Comparison of ENCODE assay signal across 20 cellular contexts in genomic region chr16:89380681-89381080, GRCh38.
DNase-seq lines count a peak whose midpoint lies in the region; ATAC-seq and TF ChIP-seq lines count a peak whose summit lies in the region.
"Had no signal": no experiment of that assay in that cellular context is flagged by ENCODE, and none has a peak within 500 bp of the region (broad histone marks: within the 10 kb centered on the region; RNA-seq: fewer than 3 reads in every experiment).

No MANE protein-coding gene starts in this region.

- no peak overlapping the region for H2BK5ac ChIP-seq in trophoblast cell (ENCODE audit: low read depth, low read length, poor library complexity)

- H4K12ac ChIP-seq in trophoblast cell (ENCODE audit: low read depth, low read length) = no peak overlapping the region

- no peak overlapping the region for H2AFZ ChIP-seq in trophoblast cell (ENCODE audit: insufficient read depth, low read length, poor library complexity)

- H3K4ac ChIP-seq in trophoblast cell (ENCODE audit: low read depth, low read length) = peak overlapping the region; percentile 68

- H4K91ac ChIP-seq in trophoblast cell (ENCODE audit: low read depth, low read length) = no peak overlapping the region

- H3K9ac ChIP-seq in trophoblast cell (ENCODE audit: low read length) = no peak overlapping the region

- H2BK120ac ChIP-seq in trophoblast cell (ENCODE audit: insufficient read depth, low read length, poor library complexity) = no peak overlapping the region

- 72 to 75% methylated on average over 15 of the region's 15 CpGs for WGBS in esophagus, 2 donors
- WGBS in trophoblast cell (ENCODE audit: extremely low coverage, insufficient coverage, insufficient read length) = no CpG with 5 or more reads among the region's 15 CpGs

- no peaks in the 10 kb centered on the region for H3K9me3 Mint-ChIP-seq in activated T-cell treated with anti-CD3 and anti-CD28 coated beads, Interleukin-2, amount 50 U/mL, for 72 hours
- H3K9me3 Mint-ChIP-seq: activated CD8-positive, alpha-beta T cell treated with anti-CD3 and anti-CD28 coated beads for 36 hours; T-helper 2 cell treated with Interferon-gamma antibody and Interleukin-4, amounts not matched to agents 5 μg/mL and 100 μg/mL, for 36 hours had no signal

- CTCF ChIA-PET in GM10248 (lab: Yijun Ruan, JAX) = no interaction called here

- peak overlapping the region in 1 of 2 donors; percentile 16 for H3K4me3 Mint-ChIP-seq in activated T-cell treated with anti-CD3 and anti-CD28 coated beads, Interleukin-2, amount 50 U/mL, for 72 hours
- H3K4me3 Mint-ChIP-seq: activated CD8-positive, alpha-beta T cell treated with anti-CD3 and anti-CD28 coated beads for 36 hours; T-helper 2 cell treated with Interferon-gamma antibody and Interleukin-4, amounts not matched to agents 5 μg/mL and 100 μg/mL, for 36 hours had no signal

- peaks cover 3% of the 10 kb centered on the region for H3K9me3 ChIP-seq in RWPE2 (ENCODE audit: severe bottlenecking)
- H3K9me3 ChIP-seq in esophagus (ENCODE audit: control insufficient read depth in 2 of 2, insufficient read depth in 1 of 2, low read depth in 1 of 2, low read length in 1 of 2) = no peaks in the 10 kb centered on the region
- no peaks in the 10 kb centered on the region for H3K9me3 ChIP-seq in trophoblast cell (ENCODE audit: insufficient read depth, low read depth, low read length)

- no peak overlapping the region for H2BK12ac ChIP-seq in trophoblast cell (ENCODE audit: low read length)

- H3K27me3 ChIP-seq in RWPE2 (ENCODE audit: insufficient read depth, poor library complexity, severe bottlenecking) (no peaks in the 10 kb centered on the region), esophagus (ENCODE audit: control insufficient read depth in 1 of 2, insufficient read depth in 2 of 2, low read length in 2 of 2) (no peaks in the 10 kb centered on the region), trophoblast cell (ENCODE audit: insufficient read depth, low read length) (no peaks in the 10 kb centered on the region)
- H3K27me3 ChIP-seq: tibial nerve had no signal

- peak overlapping the region; percentile 89 for H3K27ac Mint-ChIP-seq in activated T-cell treated with anti-CD3 and anti-CD28 coated beads, Interleukin-2, amount 50 U/mL, for 72 hours
- H3K27ac Mint-ChIP-seq: B cell had no signal

- ATAC-seq in activated T-cell treated with anti-CD3 and anti-CD28 coated beads, Interleukin-2, amount 50 U/mL, for 72 hours (replicated peaks in 1 of 2) = no peak
- no peak for ATAC-seq in RWPE2 (ENCODE audit: low read depth)
- ATAC-seq: activated CD8-positive, alpha-beta T cell treated with anti-CD3 and anti-CD28 coated beads for 36 hours; HCT116 had no signal

- peaks cover 96% of the 10 kb centered on the region for H3K4me1 Mint-ChIP-seq in activated T-cell treated with anti-CD3 and anti-CD28 coated beads, Interleukin-2, amount 50 U/mL, for 72 hours (ENCODE audit: low read depth)

- H3K4me2 ChIP-seq in trophoblast cell (ENCODE audit: low read length) = no peak overlapping the region

- H3K4me1 ChIP-seq in RWPE2 (ENCODE audit: insufficient read depth, poor library complexity, severe bottlenecking) (peaks cover 36% of the 10 kb centered on the region), esophagus (ENCODE audit: control insufficient read depth in 2 of 2, insufficient read depth in 2 of 2, low read length in 1 of 2) (peaks cover 22 to 43% of the 10 kb centered on the region in 2 donors), trophoblast cell (ENCODE audit: control insufficient read depth in 1 of 2, insufficient read depth in 2 of 2, low read length in 2 of 2) (peaks cover 11 to 16% of the 10 kb centered on the region in 2 experiments)

- no peak overlapping the region for H3K23ac ChIP-seq in trophoblast cell (ENCODE audit: low read length)

- peaks cover 33% of the 10 kb centered on the region for H3K79me2 ChIP-seq in trophoblast cell (ENCODE audit: control insufficient read depth, insufficient read depth, low read length, poor library complexity)

- POLR2A ChIA-PET in GM10248 (lab: Yijun Ruan, JAX) = no interaction called here

- TF ChIP-seq CTCF in RWPE2 (IDR thresholded peaks at IDR 0.05; ENCODE audit: poor library complexity, severe bottlenecking) = no peak
- no peak for TF ChIP-seq CTCF in GM10248 (IDR thresholded peaks at IDR 0.05; ENCODE audit: control extremely low read depth, extremely low read depth, low read depth, missing control alignments)

- no peak overlapping the region for H4K8ac ChIP-seq in trophoblast cell (ENCODE audit: low read depth, low read length)

- DNase-seq in activated T-cell treated with anti-CD3 and anti-CD28 coated beads, Interleukin-2, amount 50 U/mL, for 72 hours = no peak
- no peak for DNase-seq in activated T-cell treated with anti-CD3 and anti-CD28 coated beads, Interleukin-2, amount 50 U/mL, for 48 hours
- no peak for DNase-seq in RWPE2 (ENCODE audit: low spot score)
- DNase-seq in trophoblast cell = no peak
- no peak for DNase-seq in stimulated activated CD4-positive, alpha-beta T cell treated with anti-CD3 and anti-CD28 coated beads, Interleukin-2, amount 100 ng/mL, for 48 hours
- no peak for DNase-seq in GM10248 (ENCODE audit: extremely low spot score)
- DNase-seq in SIG-M5 (lab: John Stamatoyannopoulos, UW) = no peak
- DNase-seq: activated CD8-positive, alpha-beta T cell treated with anti-CD3 and anti-CD28 coated beads for 36 hours; anterior cingulate cortex; dermis blood vessel endothelial cell; mammary epithelial cell; NCI-H1105; NCI-H2029; NCI-H2227 treated with DMSO at 0.1 percent for 48 hours; stimulated activated CD8-positive, alpha-beta memory T cell treated with anti-CD3 and anti-CD28 coated beads, Interleukin-4, amount 100 ng/mL, for 48 hours had no signal

- H3K36me3 Mint-ChIP-seq in activated T-cell treated with anti-CD3 and anti-CD28 coated beads, Interleukin-2, amount 50 U/mL, for 72 hours (ENCODE audit: insufficient read depth in 2 of 2) = peaks cover 8 to 9% of the 10 kb centered on the region in 2 donors

- H3K79me1 ChIP-seq in trophoblast cell (ENCODE audit: low read length) = peaks cover 4% of the 10 kb centered on the region

- no peak overlapping the region for H2AK5ac ChIP-seq in trophoblast cell (ENCODE audit: low read length)

- H3K14ac ChIP-seq in trophoblast cell (ENCODE audit: low read length) = no peak overlapping the region

- peaks cover 2% of the 10 kb centered on the region for H3K36me3 ChIP-seq in RWPE2 (ENCODE audit: low read depth)
- peaks cover 0 to under 1% of the 10 kb centered on the region in 2 donors for H3K36me3 ChIP-seq in esophagus (ENCODE audit: control insufficient read depth in 2 of 2, insufficient read depth in 2 of 2, low read length in 1 of 2)
- no peaks in the 10 kb centered on the region for H3K36me3 ChIP-seq in trophoblast cell (ENCODE audit: control insufficient read depth in 1 of 2, insufficient read depth in 2 of 2, low read length in 2 of 2)

- H3K27ac ChIP-seq in RWPE2 (ENCODE audit: poor library complexity, severe bottlenecking) (peak overlapping the region; percentile 0), esophagus (ENCODE audit: low read depth in 2 of 2, low read length in 1 of 2) (peak overlapping the region; percentile 53 to 56), trophoblast cell (ENCODE audit: low read depth, low read length) (no peak overlapping the region)
- H3K27ac ChIP-seq: tibial nerve had no signal

- H3K4me3 ChIP-seq in RWPE2 (ENCODE audit: severe bottlenecking) (no peak overlapping the region), esophagus (ENCODE audit: low read depth in 1 of 2, low read length in 2 of 2) (no peak overlapping the region), trophoblast cell (ENCODE audit: low read depth, low read length) (no peak overlapping the region)
- H3K4me3 ChIP-seq: tibial nerve had no signal

- no peak overlapping the region for H3K18ac ChIP-seq in trophoblast cell (ENCODE audit: low read length)

- H3K27me3 Mint-ChIP-seq in activated T-cell treated with anti-CD3 and anti-CD28 coated beads, Interleukin-2, amount 50 U/mL, for 72 hours (ENCODE audit: low read depth) = no peaks in the 10 kb centered on the region
- H3K27me3 Mint-ChIP-seq: activated CD8-positive, alpha-beta T cell treated with anti-CD3 and anti-CD28 coated beads for 36 hours; B cell had no signal
